Comparison of ENCODE assay signal across 18 cellular contexts in genomic region chr6:35905841-35906498, GRCh38.
"Had no signal": no experiment of that assay in that cellular context is flagged by ENCODE, and none has a peak within 500 bp of the region (broad histone marks: within the 10 kb centered on the region; RNA-seq: fewer than 3 reads in every experiment).

No MANE protein-coding gene starts in this region.

- H3K4me3 ChIP-seq: adrenal gland, body of pancreas, esophagus muscularis mucosa, left lung, testis had no signal

- H3K27ac ChIP-seq: adrenal gland, body of pancreas, esophagus muscularis mucosa, foreskin keratinocyte, left lung, testis had no signal

- DNase-seq: activated CD8-positive, alpha-beta memory T cell treated with anti-CD3 and anti-CD28 coated beads, Interleukin-2, amount 50 U/mL, for 48 hours; activated CD8-positive, alpha-beta T cell treated with anti-CD3 and anti-CD28 coated beads, Interleukin-2, amount 10 ng/mL, durations not matched to agents 7 days and 5 days; activated naive CD4-positive, alpha-beta T cell treated with anti-CD3 and anti-CD28 coated beads, Interleukin-2, amount 10 ng/mL, durations not matched to agents 7 days and 5 days; adrenal gland; body of pancreas; endodermal cell; head of caudate nucleus; islet precursor cell; left lung; stimulated activated CD4-positive, alpha-beta T cell treated with anti-CD3 and anti-CD28 coated beads, Interleukin-2, amount 100 ng/mL, for 48 hours; stimulated activated naive CD8-positive, alpha-beta T cell treated with anti-CD3 and anti-CD28 coated beads, Interleukin-15, Interleukin-2, amounts not matched to agents 100 U/mL and 50 U/mL, for 24 hours; testis had no signal

- H3K4me1 Mint-ChIP-seq: endodermal cell had no signal

- H3K9me3 Mint-ChIP-seq: natural killer cell treated with Interleukin-12 subunit alpha and Interleukin-12 subunit beta and Interleukin-15 and Interleukin-18, amount 100 ng/mL, for 72 hours had no signal

- H3K4me3 Mint-ChIP-seq: activated CD8-positive, alpha-beta T cell treated with anti-CD3 and anti-CD28 coated beads, Interleukin-2, amount 10 ng/mL, durations not matched to agents 7 days and 5 days; activated naive CD4-positive, alpha-beta T cell treated with anti-CD3 and anti-CD28 coated beads, Interleukin-2, amount 10 ng/mL, durations not matched to agents 7 days and 5 days; central memory CD8-positive, alpha-beta T cell; endodermal cell; memory B cell; natural killer cell treated with Interleukin-12 subunit alpha and Interleukin-12 subunit beta and Interleukin-15 and Interleukin-18, amount 100 ng/mL, for 72 hours; T-helper 2 cell treated with Interferon-gamma antibody and Interleukin-4, amounts not matched to agents 5 μg/mL and 100 μg/mL, for 36 hours had no signal

- H3K27me3 Mint-ChIP-seq: activated naive CD4-positive, alpha-beta T cell treated with anti-CD3 and anti-CD28 coated beads, Interleukin-2, amount 10 ng/mL, durations not matched to agents 7 days and 5 days; central memory CD8-positive, alpha-beta T cell; memory B cell; natural killer cell treated with Interleukin-12 subunit alpha and Interleukin-12 subunit beta and Interleukin-15 and Interleukin-18, amount 100 ng/mL, for 72 hours had no signal

- H3K27ac Mint-ChIP-seq: activated CD8-positive, alpha-beta T cell treated with anti-CD3 and anti-CD28 coated beads, Interleukin-2, amount 10 ng/mL, durations not matched to agents 7 days and 5 days; activated naive CD4-positive, alpha-beta T cell treated with anti-CD3 and anti-CD28 coated beads, Interleukin-2, amount 10 ng/mL, durations not matched to agents 7 days and 5 days; endodermal cell; memory B cell; T-helper 2 cell treated with Interferon-gamma antibody and Interleukin-4, amounts not matched to agents 5 μg/mL and 100 μg/mL, for 36 hours had no signal
